ENCODE assay signal across 10 cellular contexts in the genomic region with DNA sequence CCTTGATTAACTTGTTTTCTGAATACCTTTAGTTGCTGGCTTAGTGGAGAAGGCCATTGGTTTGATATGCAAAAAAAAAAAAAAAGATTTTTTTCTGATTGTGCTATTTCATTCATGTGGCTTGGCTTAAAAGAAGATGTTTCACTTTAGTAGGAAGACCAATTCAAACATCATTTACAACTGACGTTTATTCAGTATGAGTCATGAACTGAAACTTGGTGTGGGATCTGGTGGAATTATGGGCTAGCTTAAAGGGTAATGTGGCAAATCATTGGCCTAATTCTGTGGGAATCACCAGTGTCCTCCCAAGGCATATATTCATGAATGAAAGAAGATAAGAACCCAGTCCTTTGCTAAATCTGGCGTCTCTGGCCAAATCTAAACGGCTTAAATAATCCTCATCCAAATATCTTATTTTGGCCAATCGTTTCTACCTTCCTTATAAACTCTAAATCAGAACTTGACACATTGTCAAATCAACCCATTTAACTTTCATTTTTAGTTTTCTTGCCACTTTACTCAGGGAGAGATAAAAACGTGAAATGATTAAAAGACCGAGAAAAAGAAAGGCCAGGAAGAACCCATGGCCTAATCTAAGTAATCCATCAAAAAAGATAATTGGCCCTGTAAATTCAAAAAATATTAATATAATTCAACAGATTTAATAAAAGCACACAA.
DNase-seq lines count a peak whose midpoint lies in the region; ATAC-seq and TF ChIP-seq lines count a peak whose summit lies in the region.
"Had no signal": no experiment of that assay in that cellular context is flagged by ENCODE, and none has a peak within 500 bp of the region (broad histone marks: within the 10 kb centered on the region; RNA-seq: fewer than 3 reads in every experiment).

No MANE protein-coding gene starts in this region.

- POLR2A ChIA-PET in activated CD4-positive, alpha-beta T cell treated with anti-CD3 and anti-CD28 coated beads for 36 hours (lab: Charles Lee), result no interaction called here

- no peak for DNase-seq in activated CD4-positive, alpha-beta T cell treated with anti-CD3 and anti-CD28 coated beads for 36 hours
- DNase-seq in activated CD4-positive, alpha-beta T cell treated with anti-CD3 and anti-CD28 coated beads for 48 hours, result no peak
- DNase-seq in astrocyte of the spinal cord (ENCODE audit: low read depth, low spot score) (peak; percentile 84), left ventricle myocardium superior (no peak), SIG-M5 (lab: John Stamatoyannopoulos, UW) (no peak)
- no peak for DNase-seq in stimulated activated naive B cell treated with anti-CD40 and anti-IgM and Interleukin-4, amounts not matched to agents 10 μg/mL and 1 μg/mL and 100 μg/mL, for 72 hours
- DNase-seq: SHP77 treated with DMSO at 0.1 percent for 48 hours had no signal

- ATAC-seq in activated CD4-positive, alpha-beta T cell treated with anti-CD3 and anti-CD28 coated beads for 36 hours, result peak; percentile 69
- ATAC-seq in HG03175 (IDR thresholded peaks at IDR 0.05; ENCODE audit: unreplicated experiment) (peak; percentile 45), left ventricle myocardium superior (no peak), HG02763 (IDR thresholded peaks at IDR 0.05; ENCODE audit: unreplicated experiment) (no peak)
- ATAC-seq in stimulated activated naive B cell treated with anti-CD40 and anti-IgM and Interleukin-4, amounts not matched to agents 10 μg/mL and 1 μg/mL and 100 μg/mL, for 72 hours (replicated peaks), result peak; percentile 70 to 79

- peaks cover 40% of the 10 kb centered on the region for H3K4me1 Mint-ChIP-seq in activated CD4-positive, alpha-beta T cell treated with anti-CD3 and anti-CD28 coated beads for 36 hours
- peaks cover 33 to 77% of the 10 kb centered on the region in 2 donors for H3K4me1 Mint-ChIP-seq in stimulated activated naive B cell treated with anti-CD40 and anti-IgM and Interleukin-4, amounts not matched to agents 10 μg/mL and 1 μg/mL and 100 μg/mL, for 72 hours

- no peak for TF ChIP-seq CTCF in astrocyte of the spinal cord (IDR thresholded peaks at IDR 0.05; ENCODE audit: low read depth, low read length)

- H3K4me3 ChIP-seq in astrocyte of the spinal cord (ENCODE audit: low read depth, low read length), result no peak overlapping the region
- H3K4me3 ChIP-seq: right atrium auricular region had no signal

- H3K27ac Mint-ChIP-seq in activated CD4-positive, alpha-beta T cell treated with anti-CD3 and anti-CD28 coated beads for 36 hours, result peak overlapping the region; percentile 32
- peak overlapping the region; percentile 79 for H3K27ac Mint-ChIP-seq in stimulated activated naive B cell treated with anti-CD40 and anti-IgM and Interleukin-4, amounts not matched to agents 10 μg/mL and 1 μg/mL and 100 μg/mL, for 72 hours

- H3K9me3 Mint-ChIP-seq in activated CD4-positive, alpha-beta T cell treated with anti-CD3 and anti-CD28 coated beads for 36 hours (ENCODE audit: low read depth), result no peaks in the 10 kb centered on the region
- H3K9me3 Mint-ChIP-seq in stimulated activated naive B cell treated with anti-CD40 and anti-IgM and Interleukin-4, amounts not matched to agents 10 μg/mL and 1 μg/mL and 100 μg/mL, for 72 hours, result peaks cover 0 to 5% of the 10 kb centered on the region in 2 donors

- peaks cover 15% of the 10 kb centered on the region for H3K36me3 Mint-ChIP-seq in activated CD4-positive, alpha-beta T cell treated with anti-CD3 and anti-CD28 coated beads for 36 hours (ENCODE audit: low read depth)
- H3K36me3 Mint-ChIP-seq in stimulated activated naive B cell treated with anti-CD40 and anti-IgM and Interleukin-4, amounts not matched to agents 10 μg/mL and 1 μg/mL and 100 μg/mL, for 72 hours, result peaks cover 41 to 54% of the 10 kb centered on the region in 2 donors

- no peak overlapping the region for H3K4me3 Mint-ChIP-seq in activated CD4-positive, alpha-beta T cell treated with anti-CD3 and anti-CD28 coated beads for 36 hours
- H3K4me3 Mint-ChIP-seq in stimulated activated naive B cell treated with anti-CD40 and anti-IgM and Interleukin-4, amounts not matched to agents 10 μg/mL and 1 μg/mL and 100 μg/mL, for 72 hours, result peak overlapping the region; percentile 29 to 39

- in situ Hi-C loops in astrocyte of the spinal cord (cut with HindIII; ENCODE audit: low sequenced_read_pairs), result no loop called here

- H3K27me3 Mint-ChIP-seq in activated CD4-positive, alpha-beta T cell treated with anti-CD3 and anti-CD28 coated beads for 36 hours, result no peaks in the 10 kb centered on the region
- H3K27me3 Mint-ChIP-seq in stimulated activated naive B cell treated with anti-CD40 and anti-IgM and Interleukin-4, amounts not matched to agents 10 μg/mL and 1 μg/mL and 100 μg/mL, for 72 hours, result no peaks in the 10 kb centered on the region

- intact Hi-C loops in activated CD4-positive, alpha-beta T cell treated with anti-CD3 and anti-CD28 coated beads for 36 hours (cut with DNase I, micrococcal nuclease), result loop anchor here (1.0 to 5.0 kb wide), 7 partner anchors 18 to 92 kb away; partner anchors contain the start of genes DDIAS (in 2 of the 2), RAB30 (in 2 of the 2) and PRCP (in 1 of the 2)
- intact Hi-C loops in left ventricle myocardium superior (cut with micrococcal nuclease), result no loop called here

- CTCF ChIA-PET in activated CD4-positive, alpha-beta T cell treated with anti-CD3 and anti-CD28 coated beads for 36 hours (lab: Charles Lee), result interaction anchor here (1.1 to 1.5 kb wide), 2 partner anchors 23 to 28 kb away, joined by 4 to 5 read pairs; no protein-coding TSS in a partner anchor

Comparison
In these comparisons a context has a peak if more than half of its experiments do, and no peak if none do; other contexts are left out.
1. ATAC-seq: peak in activated CD4-positive, alpha-beta T cell treated with anti-CD3 and anti-CD28 coated beads for 36 hours (single experiment), HG03175 (single experiment) and stimulated activated naive B cell treated with anti-CD40 and anti-IgM and Interleukin-4, amounts not matched to agents 10 μg/mL and 1 μg/mL and 100 μg/mL, for 72 hours (2 of 2); none in left ventricle myocardium superior (single experiment) and HG02763 (single experiment).